Comparison of ENCODE assay signal across 8 cellular contexts in genomic region chr12:68223067-68223747, GRCh38. TPM values are rescaled to one million over a fixed set of nuclear protein-coding genes. Genes with fewer than 3 reads are reported as not detected.
DNase-seq lines count a peak whose midpoint lies in the region; ATAC-seq and TF ChIP-seq lines count a peak whose summit lies in the region.

No MANE protein-coding gene starts in this region.

- intact Hi-C loops in left ventricle myocardium superior (cut with micrococcal nuclease) = loop anchor here (5.0 kb wide), 1 partner anchor 94 kb away; no protein-coding TSS in a partner anchor
- intact Hi-C loops in sciatic nerve (cut with DNase I) = no loop called here

- peak; percentile 98 for ATAC-seq in HG02642 (IDR thresholded peaks at IDR 0.05; ENCODE audit: poor library complexity, unreplicated experiment)
- peak; percentile 98 for ATAC-seq in left ventricle myocardium superior
- peak; percentile 97 for ATAC-seq in sciatic nerve

- TF ChIP-seq CTCF in GM12873 (IDR thresholded peaks at IDR 0.05; ENCODE audit: insufficient read depth, low read depth, low read length, missing control alignments) = peak; percentile 91

- DNase-seq in NCI-H1436 treated with DMSO at 0.1 percent for 48 hours (lab: John Stamatoyannopoulos, UW) = peak; percentile 45
- DNase-seq in T-helper 1 cell = peak; percentile 37 to 88 (median 48)
- peak; percentile 82 for DNase-seq in amniotic epithelial cell (ENCODE audit: low read depth)
- DNase-seq in left ventricle myocardium superior = peak; percentile 69
- DNase-seq in sciatic nerve (ENCODE audit: low spot score) = peak; percentile 87
- no peak for DNase-seq in DMS79 treated with DMSO at 0.1 percent for 48 hours (lab: John Stamatoyannopoulos, UW)

RNA-seq across cellular contexts. Expression of gene IL26, which starts 2.4 kb away (rescaled TPM):
- total RNA-seq in left ventricle myocardium superior (not detected), sciatic nerve (not detected)

RNA-seq across cellular contexts. Expression of gene IL22, which starts 30.2 kb away (rescaled TPM):
- total RNA-seq in left ventricle myocardium superior (not detected), sciatic nerve (not detected)
